In genomic region chr6:27518881-27519795, GRCh38 we compare ENCODE assay signal across 8 cellular contexts. TPM values are rescaled to one million over a fixed set of nuclear protein-coding genes. Genes with fewer than 3 reads are reported as not detected.
DNase-seq lines count a peak whose midpoint lies in the region; ATAC-seq and TF ChIP-seq lines count a peak whose summit lies in the region.

No MANE protein-coding gene starts in this region.

- H3K27ac ChIP-seq in duodenal mucosa (ENCODE audit: low read depth, low read length) (no peak overlapping the region), right lobe of liver (peak overlapping the region; percentile 34 to 81 (median 72))

- WGBS in right lobe of liver (ENCODE audit: insufficient coverage, low coverage, low lambda C conversion rate, missing lambda C conversion rate): under 1% methylated on average over 39 of the region's 42 CpGs

- no peak for TF ChIP-seq POLR2A in right lobe of liver (IDR thresholded peaks at IDR 0.05)

- H3K9me3 ChIP-seq in duodenal mucosa (ENCODE audit: control insufficient read depth in 1 of 2, low read length in 2 of 2): no peaks in the 10 kb centered on the region
- no peaks in the 10 kb centered on the region for H3K9me3 ChIP-seq in right lobe of liver

- no peaks in the 10 kb centered on the region for H3K36me3 Mint-ChIP-seq in activated CD4-positive, alpha-beta T cell treated with anti-CD3 and anti-CD28 coated beads, Interleukin-2, amount 10 ng/mL, durations not matched to agents 24 days and 14 days (ENCODE audit: low read depth)

- H3K27me3 ChIP-seq in duodenal mucosa (ENCODE audit: control insufficient read depth in 1 of 2, insufficient read depth in 2 of 2, low read length in 2 of 2) (peaks cover 18 to 25% of the 10 kb centered on the region in 2 donors), right lobe of liver (peaks cover 0 to 4% of the 10 kb centered on the region in 2 donors)

- H3K4me1 Mint-ChIP-seq in activated CD4-positive, alpha-beta T cell treated with anti-CD3 and anti-CD28 coated beads, Interleukin-2, amount 10 ng/mL, durations not matched to agents 24 days and 14 days: peaks cover 13% of the 10 kb centered on the region

- DNase-seq in ACHN: peak; percentile 83
- peak; percentile 33 for DNase-seq in NCI-H510A (lab: John Stamatoyannopoulos, UW)
- peak; percentile 84 for DNase-seq in activated CD4-positive, alpha-beta T cell treated with anti-CD3 and anti-CD28 coated beads, Interleukin-2, amount 10 ng/mL, durations not matched to agents 24 days and 14 days
- DNase-seq in right lobe of liver: peak; percentile 51 to 65 (median 56)
- DNase-seq in stimulated activated CD4-positive, alpha-beta T cell treated with anti-CD3 and anti-CD28 coated beads, Interleukin-4, amount 100 ng/mL, for 24 hours: peak; percentile 78

- H3K4me3 Mint-ChIP-seq in activated CD4-positive, alpha-beta T cell treated with anti-CD3 and anti-CD28 coated beads, Interleukin-2, amount 10 ng/mL, durations not matched to agents 24 days and 14 days: peak overlapping the region; percentile 93

- ATAC-seq in GM18517 (IDR thresholded peaks at IDR 0.05; ENCODE audit: unreplicated experiment): peak; percentile 64
- peak; percentile 68 for ATAC-seq in HG03175 (IDR thresholded peaks at IDR 0.05; ENCODE audit: unreplicated experiment)
- peak; percentile 86 to 92 (median 89) for ATAC-seq in right lobe of liver

- H3K36me3 ChIP-seq in duodenal mucosa (ENCODE audit: control insufficient read depth in 1 of 2, insufficient read depth in 2 of 2, low read length in 2 of 2) (no peaks in the 10 kb centered on the region), right lobe of liver (no peaks in the 10 kb centered on the region)

- intact Hi-C loops in activated CD4-positive, alpha-beta T cell treated with anti-CD3 and anti-CD28 coated beads, Interleukin-2, amount 10 ng/mL, durations not matched to agents 24 days and 14 days (cut with micrococcal nuclease): loop anchor here (1.0 to 2.0 kb wide), 4 partner anchors 16 to 330 kb away; no protein-coding TSS in a partner anchor
- intact Hi-C loops in right lobe of liver (cut with DNase I): no loop called here

- peak overlapping the region; percentile 90 to 95 for H3K4me3 ChIP-seq in duodenal mucosa (ENCODE audit: low read depth in 1 of 2, low read length in 2 of 2)
- H3K4me3 ChIP-seq in right lobe of liver: peak overlapping the region; percentile 59 to 87 (median 69)

- peak; percentile 65 to 69 (median 67) for TF ChIP-seq CTCF in right lobe of liver (IDR thresholded peaks at IDR 0.05)

- peaks cover 33% of the 10 kb centered on the region for H3K27me3 Mint-ChIP-seq in activated CD4-positive, alpha-beta T cell treated with anti-CD3 and anti-CD28 coated beads, Interleukin-2, amount 10 ng/mL, durations not matched to agents 24 days and 14 days

- peaks cover 8 to 9% of the 10 kb centered on the region in 2 donors for H3K4me1 ChIP-seq in duodenal mucosa (ENCODE audit: control insufficient read depth in 1 of 2, insufficient read depth in 2 of 2, low read length in 2 of 2)
- H3K4me1 ChIP-seq in right lobe of liver: peaks cover 0 to 8% (median 4%) of the 10 kb centered on the region in 4 donors

- in situ Hi-C loops in ACHN (cut with HindIII; ENCODE audit: low pct_ligation_motif_present, low pct_unique_long_range_greater_than_20kb, low sequenced_read_pairs): no loop called here

- no peaks in the 10 kb centered on the region for H3K9me3 Mint-ChIP-seq in activated CD4-positive, alpha-beta T cell treated with anti-CD3 and anti-CD28 coated beads, Interleukin-2, amount 10 ng/mL, durations not matched to agents 24 days and 14 days

- H3K9ac ChIP-seq in duodenal mucosa (ENCODE audit: low read depth in 1 of 2, low read length in 2 of 2): peak overlapping the region; percentile 69 to 90

- H3K27ac Mint-ChIP-seq in activated CD4-positive, alpha-beta T cell treated with anti-CD3 and anti-CD28 coated beads, Interleukin-2, amount 10 ng/mL, durations not matched to agents 24 days and 14 days: peak overlapping the region; percentile 85

RNA-seq across cellular contexts. Expression of gene ZNF184, which starts 46.2 kb away (rescaled TPM):
- 7.9 and 8.2 TPM in 2 replicates for total RNA-seq in activated CD4-positive, alpha-beta T cell treated with anti-CD3 and anti-CD28 coated beads, Interleukin-2, amount 10 ng/mL, durations not matched to agents 24 days and 14 days
- 1 to 10 TPM; 1.1 to 1.8 (median 1.7) TPM for total RNA-seq in right lobe of liver

Comparison
In these comparisons a context has a peak if more than half of its experiments do, and no peak if none do; other contexts are left out.
1. DNase-seq: peak in every context shown above with its lines; median percentile 84 in activated CD4-positive, alpha-beta T cell treated with anti-CD3 and anti-CD28 coated beads, Interleukin-2, amount 10 ng/mL, durations not matched to agents 24 days and 14 days; 83 in ACHN; 78 in stimulated activated CD4-positive, alpha-beta T cell treated with anti-CD3 and anti-CD28 coated beads, Interleukin-4, amount 100 ng/mL, for 24 hours; 56 in right lobe of liver; 33 in NCI-H510A.